Comparison of ENCODE assay signal across 16 cellular contexts in the genomic region with DNA sequence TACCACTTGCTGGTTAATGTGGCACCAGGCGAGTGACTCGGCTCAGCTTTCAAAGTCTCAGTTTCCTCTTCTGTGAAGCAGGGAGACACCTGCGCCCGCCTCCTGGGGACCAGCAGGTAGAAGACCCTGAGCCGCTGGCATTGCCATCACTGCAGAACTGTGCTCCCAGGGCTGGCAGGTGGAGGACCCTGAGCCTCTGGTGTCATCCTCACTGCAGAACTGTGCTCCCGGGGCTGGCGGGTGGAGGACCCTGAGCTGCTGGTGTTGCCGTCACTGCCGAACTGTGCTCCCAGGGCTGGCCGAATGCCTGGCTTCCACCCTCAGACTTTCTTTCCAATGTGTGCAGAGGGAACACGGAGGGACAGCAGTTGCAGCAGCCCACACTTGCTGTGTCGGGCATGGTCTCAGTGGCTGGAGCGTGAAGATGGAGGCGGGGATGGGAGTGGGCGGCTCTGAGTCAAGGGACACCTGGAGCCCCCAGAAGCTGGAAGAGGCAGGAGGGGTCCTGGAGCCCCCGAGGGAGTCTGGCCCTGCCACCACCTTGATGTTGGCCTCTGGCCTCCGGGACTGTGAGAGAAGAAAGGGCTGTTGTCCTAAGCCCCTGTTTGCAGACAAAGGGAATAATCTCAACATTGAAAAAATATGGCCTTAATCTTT.
DNase-seq lines count a peak whose midpoint lies in the region; FAIRE-seq and TF ChIP-seq lines count a peak whose summit lies in the region.
"Had no signal": no experiment of that assay in that cellular context is flagged by ENCODE, and none has a peak within 500 bp of the region (broad histone marks: within the 10 kb centered on the region; RNA-seq: fewer than 3 reads in every experiment).

No MANE protein-coding gene starts in this region.

- no peaks in the 10 kb centered on the region; the same call in 1 of the 2 replicates for H3K79me1 ChIP-seq in H1 (ENCODE audit: low read depth, low read length)
- H3K79me1 ChIP-seq in neuronal stem cell (ENCODE audit: low read depth, low read length): peaks cover 2% of the 10 kb centered on the region

- H3K4me3 ChIP-seq in HUES48 (ENCODE audit: low read depth, low read length) (no peak overlapping the region), H1 (ENCODE audit: extremely low read depth in 1 of 4, insufficient read depth in 2 of 4, low read depth in 3 of 4, low read length in 4 of 4) (no peak overlapping the region), neuronal stem cell (ENCODE audit: low read length in 2 of 2) (no peak overlapping the region), brain microvascular endothelial cell (ENCODE audit: low read depth, low read length) (no peak overlapping the region)

- H4K91ac ChIP-seq in H1 (replicated peaks; ENCODE audit: insufficient read length, low read length) (peak overlapping the region; percentile 65), neuronal stem cell (ENCODE audit: low read depth, low read length, poor library complexity) (no peak overlapping the region)

- H2BK15ac ChIP-seq in H1 (ENCODE audit: low read length): peak overlapping the region; percentile 89; the same call in 1 of the 2 replicates
- H2BK15ac ChIP-seq in neuronal stem cell (ENCODE audit: low read length): peak overlapping the region; percentile 62

- no peaks in the 10 kb centered on the region for H3K9me3 ChIP-seq in HUES48 (ENCODE audit: control insufficient read depth, insufficient read depth, low read length)
- H3K9me3 ChIP-seq in H1 (ENCODE audit: insufficient read depth in 2 of 2, low read depth in 1 of 2, low read length in 1 of 2): peaks cover 0 to 8% of the 10 kb centered on the region in 2 experiments; a peak in 1 of 4 replicates
- peaks cover 3 to 8% of the 10 kb centered on the region in 2 donors for H3K9me3 ChIP-seq in neuronal stem cell (replicated peaks in 1 of 2; ENCODE audit: control insufficient read depth in 2 of 2, insufficient read depth in 1 of 2, low read depth in 1 of 2, low read length in 2 of 2)
- H3K9me3 ChIP-seq: BE2C, Caco-2 had no signal

- no peaks in the 10 kb centered on the region for H4K20me1 ChIP-seq in H1 (replicated peaks in 1 of 2; ENCODE audit: control insufficient read depth in 1 of 2, insufficient read depth in 2 of 2, low read length in 2 of 2)

- DNase-seq in activated CD4-positive, alpha-beta T cell treated with anti-CD3 and anti-CD28 coated beads, Interleukin-2, amount 10 ng/mL, durations not matched to agents 24 days and 14 days: peak; percentile 67
- DNase-seq in activated CD4-positive, alpha-beta T cell treated with anti-CD3 and anti-CD28 coated beads for 48 hours: no peak
- DNase-seq in H1 (ENCODE audit: low read depth in 1 of 2, low spot score in 2 of 2) (no peak), neuronal stem cell (ENCODE audit: low spot score) (no peak), brain microvascular endothelial cell (no peak), RCC 7860 (ENCODE audit: low spot score) (no peak)
- DNase-seq in activated T-cell treated with anti-CD3 and anti-CD28 coated beads, Interleukin-2, amount 50 U/mL, for 1 hour: no peak
- DNase-seq: activated gamma-delta T cell; BE2C; Caco-2; H7; NCI-H1417 treated with DMSO at 0.1 percent for 48 hours; NCI-H524; retina; stimulated activated CD8-positive, alpha-beta memory T cell treated with anti-CD3 and anti-CD28 coated beads, Interleukin-4, amount 100 ng/mL, for 48 hours had no signal

- H3K9ac ChIP-seq in HUES48 (ENCODE audit: low read depth, low read length) (no peak overlapping the region), H1 (replicated peaks in 1 of 4; ENCODE audit: extremely low read depth in 1 of 4, low read depth in 3 of 4, low read length in 3 of 4) (no peak overlapping the region), neuronal stem cell (ENCODE audit: low read depth, low read length, poor library complexity) (no peak overlapping the region)

- H3K36me3 ChIP-seq in HUES48 (ENCODE audit: control insufficient read depth, insufficient read depth, low read length) (no peaks in the 10 kb centered on the region), H1 (ENCODE audit: control insufficient read depth in 2 of 4, insufficient read depth in 4 of 4, low read length in 3 of 4) (no peaks in the 10 kb centered on the region), neuronal stem cell (replicated peaks in 1 of 2; ENCODE audit: control insufficient read depth in 2 of 2, insufficient read depth in 2 of 2, low read length in 2 of 2) (no peaks in the 10 kb centered on the region), brain microvascular endothelial cell (replicated peaks) (no peaks in the 10 kb centered on the region)
- H3K36me3 ChIP-seq: BE2C had no signal

- H2BK5ac ChIP-seq in H1 (ENCODE audit: low read depth, low read length) (peak overlapping the region; percentile 78; the same call in 1 of the 2 replicates), neuronal stem cell (ENCODE audit: low read length) (peak overlapping the region; percentile 55)

- H2AK5ac ChIP-seq in H1 (ENCODE audit: low read depth, low read length) (peak overlapping the region; percentile 78), neuronal stem cell (ENCODE audit: low read depth, low read length) (peak overlapping the region; percentile 70)

- intact Hi-C loops in activated CD4-positive, alpha-beta T cell treated with anti-CD3 and anti-CD28 coated beads, Interleukin-2, amount 10 ng/mL, durations not matched to agents 24 days and 14 days (cut with micrococcal nuclease): loop anchor here (10.0 kb wide), 1 partner anchor 431 kb away; a partner anchor contains a TSS

- no peak for TF ChIP-seq EP300 in H1 (IDR thresholded peaks at IDR 0.05; ENCODE audit: borderline replicate concordance in 1 of 2, low read depth in 2 of 2, low read length in 2 of 2)

- H4K8ac ChIP-seq in H1 (ENCODE audit: extremely low read depth, insufficient read depth, low read length) (no peak overlapping the region; the same call in 1 of the 2 replicates), neuronal stem cell (ENCODE audit: low read depth, low read length) (no peak overlapping the region)

- peaks cover 4% of the 10 kb centered on the region; the same call in 1 of the 2 replicates for H3K23me2 ChIP-seq in H1 (ENCODE audit: low read depth, low read length)

- H3K4ac ChIP-seq in H1 (replicated peaks; ENCODE audit: insufficient read length, low read depth, low read length) (no peak overlapping the region), neuronal stem cell (ENCODE audit: low read length) (no peak overlapping the region)

- peak overlapping the region; percentile 62; the same call in 1 of the 2 replicates for H2BK20ac ChIP-seq in H1 (ENCODE audit: low read length)

- H3K27me3 ChIP-seq in HUES48 (ENCODE audit: control insufficient read depth, insufficient read depth, low read length) (no peaks in the 10 kb centered on the region), H1 (replicated peaks in 1 of 4; ENCODE audit: control insufficient read depth in 3 of 4, extremely low read depth in 1 of 4, insufficient read depth in 3 of 4, low read length in 3 of 4) (no peaks in the 10 kb centered on the region), neuronal stem cell (ENCODE audit: control insufficient read depth in 3 of 3, insufficient read depth in 3 of 3, low read depth in 1 of 3, low read length in 3 of 3) (peaks cover 0 to 5% (median 0%) of the 10 kb centered on the region in 3 experiments), brain microvascular endothelial cell (replicated peaks) (no peaks in the 10 kb centered on the region)
- H3K27me3 ChIP-seq: BE2C had no signal

- H4K5ac ChIP-seq in H1 (ENCODE audit: insufficient read length, low read depth, low read length): no peak overlapping the region

- no peak overlapping the region for H3K27ac Mint-ChIP-seq in activated CD4-positive, alpha-beta T cell treated with anti-CD3 and anti-CD28 coated beads, Interleukin-2, amount 10 ng/mL, durations not matched to agents 24 days and 14 days

- H3K27ac ChIP-seq in HUES48 (ENCODE audit: low read depth, low read length): peak overlapping the region; percentile 43
- H3K27ac ChIP-seq in H1 (ENCODE audit: low read depth, low read length): no peak overlapping the region
- no peak overlapping the region for H3K27ac ChIP-seq in neuronal stem cell (replicated peaks; ENCODE audit: low read length)
- H3K27ac ChIP-seq in brain microvascular endothelial cell: no peak overlapping the region

- H3K18ac ChIP-seq in H1 (ENCODE audit: extremely low read depth, low read length) (peak overlapping the region; percentile 79; the same call in 1 of the 2 replicates), neuronal stem cell (ENCODE audit: low read length) (peak overlapping the region; percentile 73)

- H2BK12ac ChIP-seq in H1 (ENCODE audit: low read depth, low read length) (peak overlapping the region; percentile 96; the same call in 1 of the 2 replicates), neuronal stem cell (ENCODE audit: low read length) (peak overlapping the region; percentile 94)

- peaks cover 0 to 11% of the 10 kb centered on the region in 2 experiments; a peak in 2 of 4 replicates for H3K79me2 ChIP-seq in H1 (ENCODE audit: control insufficient read depth in 1 of 2, insufficient read depth in 2 of 2, low read length in 2 of 2)

- H3K4me3 Mint-ChIP-seq in activated CD4-positive, alpha-beta T cell treated with anti-CD3 and anti-CD28 coated beads, Interleukin-2, amount 10 ng/mL, durations not matched to agents 24 days and 14 days: no peak overlapping the region

- H3K36me3 Mint-ChIP-seq in activated CD4-positive, alpha-beta T cell treated with anti-CD3 and anti-CD28 coated beads, Interleukin-2, amount 10 ng/mL, durations not matched to agents 24 days and 14 days (ENCODE audit: low read depth): peaks cover 10% of the 10 kb centered on the region

- no peak overlapping the region for H3K23ac ChIP-seq in H1 (ENCODE audit: insufficient read length)
- peak overlapping the region; percentile 32 for H3K23ac ChIP-seq in neuronal stem cell (ENCODE audit: low read depth, low read length, poor library complexity)

- TF ChIP-seq CTCF in H1 (IDR thresholded peaks at IDR 0.05; ENCODE audit: control extremely low read depth in 1 of 3, insufficient read depth in 1 of 3, low read depth in 1 of 3, low read length in 3 of 3): no peak
- no peak for TF ChIP-seq CTCF in brain microvascular endothelial cell (IDR thresholded peaks at IDR 0.05; ENCODE audit: low read depth, low read length, missing control alignments)

- H3K4me1 ChIP-seq in HUES48 (ENCODE audit: control insufficient read depth, insufficient read depth, low read length) (peaks cover 26% of the 10 kb centered on the region), H1 (replicated peaks in 1 of 4; ENCODE audit: control insufficient read depth in 3 of 4, insufficient read depth in 4 of 4, low read length in 3 of 4) (peaks cover 0 to 21% (median 11%) of the 10 kb centered on the region in 4 experiments; a peak in 6 of 7 replicates), neuronal stem cell (ENCODE audit: control insufficient read depth in 2 of 2, insufficient read depth in 1 of 2, low read depth in 1 of 2, low read length in 2 of 2) (peaks cover 24 to 33% of the 10 kb centered on the region in 2 donors)
- H3K4me1 ChIP-seq: BE2C had no signal

- no peaks in the 10 kb centered on the region for H3K9me3 Mint-ChIP-seq in activated CD4-positive, alpha-beta T cell treated with anti-CD3 and anti-CD28 coated beads, Interleukin-2, amount 10 ng/mL, durations not matched to agents 24 days and 14 days

- peaks cover 12% of the 10 kb centered on the region for H3K27me3 Mint-ChIP-seq in activated CD4-positive, alpha-beta T cell treated with anti-CD3 and anti-CD28 coated beads, Interleukin-2, amount 10 ng/mL, durations not matched to agents 24 days and 14 days

- no peak overlapping the region for H3K4me2 ChIP-seq in H1 (ENCODE audit: insufficient read depth in 1 of 2, low read depth in 2 of 2, low read length in 2 of 2)
- no peak overlapping the region for H3K4me2 ChIP-seq in neuronal stem cell (ENCODE audit: insufficient read depth, low read length, poor library complexity, severe bottlenecking)

- H3K14ac ChIP-seq in H1 (ENCODE audit: insufficient read length) (no peak overlapping the region), neuronal stem cell (ENCODE audit: low read length) (no peak overlapping the region)

- no peak overlapping the region for H2BK120ac ChIP-seq in H1 (replicated peaks; ENCODE audit: low read depth, low read length)
- H2BK120ac ChIP-seq in neuronal stem cell (ENCODE audit: low read depth, low read length): no peak overlapping the region

- TF ChIP-seq RAD21 in H1 (IDR thresholded peaks at IDR 0.05 in 1 of 2, conservative IDR thresholded peaks at IDR 0.05 in 1 of 2; ENCODE audit: low read depth in 2 of 2, low read length in 2 of 2): no peak

- FAIRE-seq in H1 (lab: Jason Lieb, UNC) (no peak), RCC 7860 (lab: Jason Lieb, UNC) (no peak)

- no peak overlapping the region for H2AFZ ChIP-seq in H1 (ENCODE audit: low read length)
- H2AFZ ChIP-seq in neuronal stem cell (ENCODE audit: low read length): no peak overlapping the region

- WGBS in H1 (ENCODE audit: extremely low coverage in 1 of 2, insufficient coverage in 1 of 2, insufficient read length in 1 of 2, insufficient replicate concordance in 2 of 2, low coverage in 1 of 2, low lambda C conversion rate in 2 of 2, missing lambda C conversion rate in 1 of 2), 2 experiments: 92% methylated on average over 17 of the region's 17 CpGs; no CpG with 5 or more reads in 1 of the 2 experiments
- no CpG with 5 or more reads among the region's 17 CpGs for WGBS in neuronal stem cell (ENCODE audit: extremely low coverage in 2 of 2, insufficient read length in 2 of 2, insufficient replicate concordance in 1 of 2), 2 donors

- no peak overlapping the region for H3K56ac ChIP-seq in H1 (replicated peaks; ENCODE audit: insufficient read length, low read depth, low read length)

- POLR2A ChIA-PET in H1 (lab: Charles Lee; ENCODE audit: partially characterized antibody): interaction anchor here (0.9 kb wide), 1 partner anchor 32 kb away, joined by 3 read pairs; no protein-coding TSS in a partner anchor

- in situ Hi-C loops in brain microvascular endothelial cell (cut with HindIII; ENCODE audit: low pct_ligation_motif_present, low sequenced_read_pairs): no loop called here

- peaks cover 7% of the 10 kb centered on the region for H3K4me1 Mint-ChIP-seq in activated CD4-positive, alpha-beta T cell treated with anti-CD3 and anti-CD28 coated beads, Interleukin-2, amount 10 ng/mL, durations not matched to agents 24 days and 14 days

- no peak for TF ChIP-seq POLR2A in H1 (IDR thresholded peaks at IDR 0.05; ENCODE audit: control extremely low read depth in 1 of 2, low read depth in 2 of 2, low read length in 2 of 2)

- CTCF ChIA-PET in H1 (lab: Charles Lee; ENCODE audit: partially characterized antibody): interaction anchor here (1.4 kb wide), 1 partner anchor 32 kb away, joined by 3 read pairs; no protein-coding TSS in a partner anchor
